1 cellular context compared by ENCODE assay signal in the genomic region with DNA sequence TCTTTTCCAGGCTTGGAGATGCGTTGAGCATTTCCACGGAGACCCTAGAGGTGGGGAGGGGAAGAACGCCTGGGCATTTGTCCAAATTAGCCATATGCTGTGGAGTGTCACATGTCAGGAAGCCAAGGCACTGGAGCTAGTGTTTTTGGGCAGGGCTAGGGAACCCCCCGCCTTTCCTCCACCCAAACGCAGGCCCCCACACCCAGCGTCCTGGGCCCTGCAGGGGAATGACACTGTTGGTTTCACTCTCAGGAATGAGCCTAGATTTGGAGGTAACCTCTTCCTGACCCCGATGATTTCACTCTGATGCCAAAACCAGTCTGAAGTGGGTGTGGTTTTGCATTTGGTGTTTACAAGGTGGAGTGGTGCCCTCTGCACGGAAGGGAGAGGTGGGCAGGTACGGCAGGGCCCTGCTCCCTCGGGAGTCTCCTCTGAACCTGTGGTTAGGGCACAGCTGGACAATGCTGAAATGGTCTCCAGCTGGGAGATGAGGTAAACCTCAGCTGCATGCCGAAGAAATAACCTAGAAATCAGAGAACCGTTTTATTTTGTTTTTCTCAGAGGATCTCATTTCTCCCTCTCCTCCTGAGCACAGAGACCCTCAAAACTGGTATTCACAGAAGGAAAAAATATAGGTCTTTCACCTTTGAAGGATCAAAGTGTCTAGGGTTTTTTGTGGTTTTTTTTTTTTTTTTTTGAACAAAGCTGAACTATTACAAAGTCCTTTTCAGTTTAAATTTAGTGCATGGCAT.
A peak's percentile ranks its signal among the peaks of the same experiment; 100 is the strongest.
TF ChIP-seq lines count a peak whose summit lies in the region.

No MANE protein-coding gene starts in this region.

TF ChIP-seq in HEK293, 187 proteins besides CTCF, POLR2A, EP300 and RAD21 (continued from another document and continues in another):
- TF ChIP-seq, protein P1, sequence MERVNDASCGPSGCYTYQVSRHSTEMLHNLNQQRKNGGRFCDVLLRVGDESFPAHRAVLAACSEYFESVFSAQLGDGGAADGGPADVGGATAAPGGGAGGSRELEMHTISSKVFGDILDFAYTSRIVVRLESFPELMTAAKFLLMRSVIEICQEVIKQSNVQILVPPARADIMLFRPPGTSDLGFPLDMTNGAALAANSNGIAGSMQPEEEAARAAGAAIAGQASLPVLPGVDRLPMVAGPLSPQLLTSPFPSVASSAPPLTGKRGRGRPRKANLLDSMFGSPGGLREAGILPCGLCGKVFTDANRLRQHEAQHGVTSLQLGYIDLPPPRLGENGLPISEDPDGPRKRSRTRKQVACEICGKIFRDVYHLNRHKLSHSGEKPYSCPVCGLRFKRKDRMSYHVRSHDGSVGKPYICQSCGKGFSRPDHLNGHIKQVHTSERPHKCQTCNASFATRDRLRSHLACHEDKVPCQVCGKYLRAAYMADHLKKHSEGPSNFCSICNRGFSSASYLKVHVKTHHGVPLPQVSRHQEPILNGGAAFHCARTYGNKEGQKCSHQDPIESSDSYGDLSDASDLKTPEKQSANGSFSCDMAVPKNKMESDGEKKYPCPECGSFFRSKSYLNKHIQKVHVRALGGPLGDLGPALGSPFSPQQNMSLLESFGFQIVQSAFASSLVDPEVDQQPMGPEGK (tag by site-specific recombination; IDR thresholded peaks at IDR 0.05) = peak; percentile 87
- TF ChIP-seq HOXD13 (CRISPR knock-in tag; IDR thresholded peaks at IDR 0.05; ENCODE audit: borderline replicate concordance) = no peak
- no peak for TF ChIP-seq YY1 (tag by site-specific recombination; IDR thresholded peaks at IDR 0.05)
- TF ChIP-seq, protein P2, sequence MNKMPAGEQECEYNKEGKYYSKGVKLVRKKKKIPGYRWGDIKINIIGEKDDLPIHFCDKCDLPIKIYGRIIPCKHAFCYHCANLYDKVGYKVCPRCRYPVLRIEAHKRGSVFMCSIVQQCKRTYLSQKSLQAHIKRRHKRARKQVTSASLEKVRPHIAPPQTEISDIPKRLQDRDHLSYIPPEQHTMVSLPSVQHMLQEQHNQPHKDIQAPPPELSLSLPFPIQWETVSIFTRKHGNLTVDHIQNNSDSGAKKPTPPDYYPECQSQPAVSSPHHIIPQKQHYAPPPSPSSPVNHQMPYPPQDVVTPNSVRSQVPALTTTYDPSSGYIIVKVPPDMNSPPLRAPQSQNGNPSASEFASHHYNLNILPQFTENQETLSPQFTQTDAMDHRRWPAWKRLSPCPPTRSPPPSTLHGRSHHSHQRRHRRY (tag by site-specific recombination; IDR thresholded peaks at IDR 0.05) = no peak
- TF ChIP-seq ZNF629 (tag by site-specific recombination; IDR thresholded peaks at IDR 0.05) = peak; percentile 61
- TF ChIP-seq ZNF664 (tag by site-specific recombination; IDR thresholded peaks at IDR 0.05) = no peak
- no peak for TF ChIP-seq ZNF214 (tag by site-specific recombination; IDR thresholded peaks at IDR 0.05; ENCODE audit: borderline replicate concordance)
- TF ChIP-seq, protein P3, sequence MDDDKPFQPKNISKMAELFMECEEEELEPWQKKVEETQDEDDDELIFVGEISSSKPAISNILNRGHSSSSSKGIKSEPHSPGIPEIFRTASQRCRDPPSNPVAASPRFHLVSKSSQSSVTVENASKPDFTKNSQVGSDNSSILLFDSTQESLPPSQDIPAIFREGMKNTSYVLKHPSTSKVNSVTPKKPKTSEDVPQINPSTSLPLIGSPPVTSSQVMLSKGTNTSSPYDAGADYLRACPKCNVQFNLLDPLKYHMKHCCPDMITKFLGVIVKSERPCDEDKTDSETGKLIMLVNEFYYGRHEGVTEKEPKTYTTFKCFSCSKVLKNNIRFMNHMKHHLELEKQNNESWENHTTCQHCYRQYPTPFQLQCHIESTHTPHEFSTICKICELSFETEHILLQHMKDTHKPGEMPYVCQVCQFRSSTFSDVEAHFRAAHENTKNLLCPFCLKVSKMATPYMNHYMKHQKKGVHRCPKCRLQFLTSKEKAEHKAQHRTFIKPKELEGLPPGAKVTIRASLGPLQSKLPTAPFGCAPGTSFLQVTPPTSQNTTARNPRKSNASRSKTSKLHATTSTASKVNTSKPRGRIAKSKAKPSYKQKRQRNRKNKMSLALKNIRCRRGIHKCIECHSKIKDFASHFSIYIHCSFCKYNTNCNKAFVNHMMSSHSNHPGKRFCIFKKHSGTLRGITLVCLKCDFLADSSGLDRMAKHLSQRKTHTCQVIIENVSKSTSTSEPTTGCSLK (tag by site-specific recombination; IDR thresholded peaks at IDR 0.05) = no peak
- no peak; the same call in 1 of the 2 replicates for TF ChIP-seq GLIS1 (tag by site-specific recombination; IDR thresholded peaks at IDR 0.05)
- TF ChIP-seq ZNF610 (tag by site-specific recombination; IDR thresholded peaks at IDR 0.05; ENCODE audit: borderline replicate concordance) = no peak
- no peak for TF ChIP-seq ZNF624 (tag by site-specific recombination; IDR thresholded peaks at IDR 0.05)
- TF ChIP-seq, protein P4, sequence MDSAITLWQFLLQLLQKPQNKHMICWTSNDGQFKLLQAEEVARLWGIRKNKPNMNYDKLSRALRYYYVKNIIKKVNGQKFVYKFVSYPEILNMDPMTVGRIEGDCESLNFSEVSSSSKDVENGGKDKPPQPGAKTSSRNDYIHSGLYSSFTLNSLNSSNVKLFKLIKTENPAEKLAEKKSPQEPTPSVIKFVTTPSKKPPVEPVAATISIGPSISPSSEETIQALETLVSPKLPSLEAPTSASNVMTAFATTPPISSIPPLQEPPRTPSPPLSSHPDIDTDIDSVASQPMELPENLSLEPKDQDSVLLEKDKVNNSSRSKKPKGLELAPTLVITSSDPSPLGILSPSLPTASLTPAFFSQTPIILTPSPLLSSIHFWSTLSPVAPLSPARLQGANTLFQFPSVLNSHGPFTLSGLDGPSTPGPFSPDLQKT (IDR thresholded peaks at IDR 0.05; ENCODE audit: borderline replicate concordance, low read depth, low read length) = no peak
- TF ChIP-seq, protein P5, sequence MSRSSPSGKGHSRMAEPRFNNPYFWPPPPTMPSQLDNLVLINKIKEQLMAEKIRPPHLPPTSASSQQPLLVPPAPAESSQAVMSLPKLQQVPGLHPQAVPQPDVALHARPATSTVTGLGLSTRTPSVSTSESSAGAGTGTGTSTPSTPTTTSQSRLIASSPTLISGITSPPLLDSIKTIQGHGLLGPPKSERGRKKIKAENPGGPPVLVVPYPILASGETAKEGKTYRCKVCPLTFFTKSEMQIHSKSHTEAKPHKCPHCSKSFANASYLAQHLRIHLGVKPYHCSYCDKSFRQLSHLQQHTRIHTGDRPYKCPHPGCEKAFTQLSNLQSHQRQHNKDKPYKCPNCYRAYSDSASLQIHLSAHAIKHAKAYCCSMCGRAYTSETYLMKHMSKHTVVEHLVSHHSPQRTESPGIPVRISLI (tag by site-specific recombination; IDR thresholded peaks at IDR 0.05) = peak; percentile 79
- no peak for TF ChIP-seq GFI1B (tag by site-specific recombination; IDR thresholded peaks at IDR 0.05)
- no peak for TF ChIP-seq ZNF660 (tag by site-specific recombination; IDR thresholded peaks at IDR 0.05)
- peak; percentile 97 for TF ChIP-seq KLF1 (tag by site-specific recombination; IDR thresholded peaks at IDR 0.05)
- no peak for TF ChIP-seq ZNF501 (tag by site-specific recombination; IDR thresholded peaks at IDR 0.05)
- TF ChIP-seq, protein P6, sequence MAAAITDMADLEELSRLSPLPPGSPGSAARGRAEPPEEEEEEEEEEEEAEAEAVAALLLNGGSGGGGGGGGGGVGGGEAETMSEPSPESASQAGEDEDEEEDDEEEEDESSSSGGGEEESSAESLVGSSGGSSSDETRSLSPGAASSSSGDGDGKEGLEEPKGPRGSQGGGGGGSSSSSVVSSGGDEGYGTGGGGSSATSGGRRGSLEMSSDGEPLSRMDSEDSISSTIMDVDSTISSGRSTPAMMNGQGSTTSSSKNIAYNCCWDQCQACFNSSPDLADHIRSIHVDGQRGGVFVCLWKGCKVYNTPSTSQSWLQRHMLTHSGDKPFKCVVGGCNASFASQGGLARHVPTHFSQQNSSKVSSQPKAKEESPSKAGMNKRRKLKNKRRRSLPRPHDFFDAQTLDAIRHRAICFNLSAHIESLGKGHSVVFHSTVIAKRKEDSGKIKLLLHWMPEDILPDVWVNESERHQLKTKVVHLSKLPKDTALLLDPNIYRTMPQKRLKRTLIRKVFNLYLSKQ (tag by site-specific recombination; IDR thresholded peaks at IDR 0.05; ENCODE audit: borderline replicate concordance) = no peak
- no peak for TF ChIP-seq ZNF248 (tag by site-specific recombination; IDR thresholded peaks at IDR 0.05)
- TF ChIP-seq, protein P7, sequence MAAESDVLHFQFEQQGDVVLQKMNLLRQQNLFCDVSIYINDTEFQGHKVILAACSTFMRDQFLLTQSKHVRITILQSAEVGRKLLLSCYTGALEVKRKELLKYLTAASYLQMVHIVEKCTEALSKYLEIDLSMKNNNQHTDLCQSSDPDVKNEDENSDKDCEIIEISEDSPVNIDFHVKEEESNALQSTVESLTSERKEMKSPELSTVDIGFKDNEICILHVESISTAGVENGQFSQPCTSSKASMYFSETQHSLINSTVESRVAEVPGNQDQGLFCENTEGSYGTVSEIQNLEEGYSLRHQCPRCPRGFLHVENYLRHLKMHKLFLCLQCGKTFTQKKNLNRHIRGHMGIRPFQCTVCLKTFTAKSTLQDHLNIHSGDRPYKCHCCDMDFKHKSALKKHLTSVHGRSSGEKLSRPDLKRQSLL (tag by site-specific recombination; IDR thresholded peaks at IDR 0.05) = no peak
- TF ChIP-seq ZNF558 (tag by site-specific recombination; IDR thresholded peaks at IDR 0.05) = no peak
- no peak for TF ChIP-seq ZNF76 (tag by site-specific recombination; IDR thresholded peaks at IDR 0.05; ENCODE audit: borderline replicate concordance, low read depth)
- peak; percentile 37; the same call in 1 of the 2 replicates for TF ChIP-seq ZFHX2 (tag by site-specific recombination; conservative IDR thresholded peaks at IDR 0.05)
- TF ChIP-seq ZNF521 (tag by site-specific recombination; IDR thresholded peaks at IDR 0.05) = no peak
- no peak for TF ChIP-seq TCF7L2 (IDR thresholded peaks at IDR 0.05; ENCODE audit: borderline replicate concordance, low read depth, low read length)
- TF ChIP-seq ZNF174 (tag by site-specific recombination; IDR thresholded peaks at IDR 0.05) = no peak
- TF ChIP-seq ZNF560 (tag by site-specific recombination; IDR thresholded peaks at IDR 0.05; ENCODE audit: borderline replicate concordance) = no peak
- TF ChIP-seq ZNF48 (tag by site-specific recombination; IDR thresholded peaks at IDR 0.05) = no peak
- no peak for TF ChIP-seq ZFP41 (tag by site-specific recombination; IDR thresholded peaks at IDR 0.05; ENCODE audit: borderline replicate concordance)
- TF ChIP-seq ZNF768 (tag by site-specific recombination; IDR thresholded peaks at IDR 0.05) = no peak
- no peak for TF ChIP-seq ZNF239 (tag by site-specific recombination; IDR thresholded peaks at IDR 0.05)
- TF ChIP-seq ZNF473 (tag by site-specific recombination; IDR thresholded peaks at IDR 0.05) = no peak
- no peak for TF ChIP-seq GLI4 (tag by site-specific recombination; IDR thresholded peaks at IDR 0.05)
- TF ChIP-seq ZNF292 (tag by site-specific recombination; IDR thresholded peaks at IDR 0.05; ENCODE audit: borderline replicate concordance, low read depth) = no peak
- no peak for TF ChIP-seq ZNF623 (tag by site-specific recombination; IDR thresholded peaks at IDR 0.05)
- no peak for TF ChIP-seq ZNF202 (tag by site-specific recombination; IDR thresholded peaks at IDR 0.05; ENCODE audit: borderline replicate concordance)
- TF ChIP-seq ZXDB (tag by site-specific recombination; IDR thresholded peaks at IDR 0.05) = no peak
- TF ChIP-seq, protein P8, sequence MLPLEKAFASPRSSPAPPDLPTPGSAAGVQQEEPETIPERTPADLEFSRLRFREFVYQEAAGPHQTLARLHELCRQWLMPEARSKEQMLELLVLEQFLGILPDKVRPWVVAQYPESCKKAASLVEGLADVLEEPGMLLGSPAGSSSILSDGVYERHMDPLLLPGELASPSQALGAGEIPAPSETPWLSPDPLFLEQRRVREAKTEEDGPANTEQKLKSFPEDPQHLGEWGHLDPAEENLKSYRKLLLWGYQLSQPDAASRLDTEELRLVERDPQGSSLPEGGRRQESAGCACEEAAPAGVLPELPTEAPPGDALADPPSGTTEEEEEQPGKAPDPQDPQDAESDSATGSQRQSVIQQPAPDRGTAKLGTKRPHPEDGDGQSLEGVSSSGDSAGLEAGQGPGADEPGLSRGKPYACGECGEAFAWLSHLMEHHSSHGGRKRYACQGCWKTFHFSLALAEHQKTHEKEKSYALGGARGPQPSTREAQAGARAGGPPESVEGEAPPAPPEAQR (tag by site-specific recombination; IDR thresholded peaks at IDR 0.05) = no peak
- TF ChIP-seq ZNF302 (tag by site-specific recombination; IDR thresholded peaks at IDR 0.05; ENCODE audit: low read depth) = no peak
- TF ChIP-seq ZBTB8A (tag by site-specific recombination; IDR thresholded peaks at IDR 0.05) = peak; percentile 58; the same call in 1 of the 2 replicates
- no peak for TF ChIP-seq ZNF777 (tag by site-specific recombination; IDR thresholded peaks at IDR 0.05; ENCODE audit: borderline replicate concordance)
- TF ChIP-seq ZNF16 (tag by site-specific recombination; IDR thresholded peaks at IDR 0.05; ENCODE audit: low read depth) = no peak
- TF ChIP-seq ZNF404 (tag by site-specific recombination; IDR thresholded peaks at IDR 0.05) = no peak
- TF ChIP-seq ZNF350 (tag by site-specific recombination; IDR thresholded peaks at IDR 0.05) = no peak
- peak; percentile 66 for TF ChIP-seq ZBTB17 (tag by site-specific recombination; IDR thresholded peaks at IDR 0.05)
- TF ChIP-seq ZNF341 (tag by site-specific recombination; IDR thresholded peaks at IDR 0.05; ENCODE audit: low read depth) = peak; percentile 90
- no peak for TF ChIP-seq ZNF670 (tag by site-specific recombination; IDR thresholded peaks at IDR 0.05; ENCODE audit: low read depth)
- TF ChIP-seq SP3 (tag by site-specific recombination; IDR thresholded peaks at IDR 0.05) = no peak
- no peak for TF ChIP-seq ZNF19 (tag by site-specific recombination; IDR thresholded peaks at IDR 0.05; ENCODE audit: low read depth)
- TF ChIP-seq HOXC10 (CRISPR knock-in tag; IDR thresholded peaks at IDR 0.05) = no peak
- TF ChIP-seq, protein P9, sequence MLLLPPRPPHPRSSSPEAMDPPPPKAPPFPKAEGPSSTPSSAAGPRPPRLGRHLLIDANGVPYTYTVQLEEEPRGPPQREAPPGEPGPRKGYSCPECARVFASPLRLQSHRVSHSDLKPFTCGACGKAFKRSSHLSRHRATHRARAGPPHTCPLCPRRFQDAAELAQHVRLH (tag by site-specific recombination; IDR thresholded peaks at IDR 0.05) = no peak
- TF ChIP-seq ZNF585B (tag by site-specific recombination; IDR thresholded peaks at IDR 0.05) = no peak
- no peak for TF ChIP-seq ZNF266 (tag by site-specific recombination; IDR thresholded peaks at IDR 0.05; ENCODE audit: low read depth)
- no peak for TF ChIP-seq ZNF140 (tag by site-specific recombination; IDR thresholded peaks at IDR 0.05)
- TF ChIP-seq ZNF621 (tag by site-specific recombination; IDR thresholded peaks at IDR 0.05) = no peak
- TF ChIP-seq, protein P10, sequence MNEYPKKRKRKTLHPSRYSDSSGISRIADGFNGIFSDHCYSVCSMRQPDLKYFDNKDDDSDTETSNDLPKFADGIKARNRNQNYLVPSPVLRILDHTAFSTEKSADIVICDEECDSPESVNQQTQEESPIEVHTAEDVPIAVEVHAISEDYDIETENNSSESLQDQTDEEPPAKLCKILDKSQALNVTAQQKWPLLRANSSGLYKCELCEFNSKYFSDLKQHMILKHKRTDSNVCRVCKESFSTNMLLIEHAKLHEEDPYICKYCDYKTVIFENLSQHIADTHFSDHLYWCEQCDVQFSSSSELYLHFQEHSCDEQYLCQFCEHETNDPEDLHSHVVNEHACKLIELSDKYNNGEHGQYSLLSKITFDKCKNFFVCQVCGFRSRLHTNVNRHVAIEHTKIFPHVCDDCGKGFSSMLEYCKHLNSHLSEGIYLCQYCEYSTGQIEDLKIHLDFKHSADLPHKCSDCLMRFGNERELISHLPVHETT (tag by site-specific recombination; IDR thresholded peaks at IDR 0.05) = no peak
- TF ChIP-seq MZF1 (tag by site-specific recombination; IDR thresholded peaks at IDR 0.05; ENCODE audit: borderline replicate concordance) = no peak
